21 cellular contexts compared by ENCODE assay signal in genomic region chr1:77133731-77134358, GRCh38.
"Had no signal": no experiment of that assay in that cellular context is flagged by ENCODE, and none has a peak within 500 bp of the region (broad histone marks: within the 10 kb centered on the region; RNA-seq: fewer than 3 reads in every experiment).

No MANE protein-coding gene starts in this region.

- DNase-seq: colonic mucosa; effector CD8-positive, alpha-beta T cell; endodermal cell; gastrocnemius medialis; head of caudate nucleus; kidney; left ventricle myocardium inferior; lower lobe of right lung; naive thymus-derived CD8-positive, alpha-beta T cell; nephron progenitor cell; nucleus accumbens; spleen; stimulated activated CD4-positive, alpha-beta T cell treated with anti-CD3 and anti-CD28 coated beads, Interleukin-4, amount 100 ng/mL, for 4 hours had no signal

- H3K9me3 ChIP-seq: colonic mucosa, gastrocnemius medialis, left ventricle myocardium inferior, lower lobe of right lung, prostate gland, spleen, suprapubic skin, vagina had no signal

- H3K79me2 ChIP-seq: hepatocyte had no signal

- H3K36me3 ChIP-seq: colonic mucosa, gastrocnemius medialis, left ventricle myocardium inferior, lower lobe of right lung, prostate gland, spleen, suprapubic skin, vagina had no signal

- H3K27ac ChIP-seq: colonic mucosa, epithelial cell of prostate, gastrocnemius medialis, hepatocyte, left ventricle myocardium inferior, lower lobe of right lung, prostate gland, skin epidermis, spleen, suprapubic skin, vagina had no signal

- H3K4me2 ChIP-seq: hepatocyte had no signal

- H3K4me1 ChIP-seq: colonic mucosa, gastrocnemius medialis, lower lobe of right lung, prostate gland, spleen, suprapubic skin, vagina had no signal

- ATAC-seq: esophagus mucosa; gastrocnemius medialis; lower lobe of right lung; naive thymus-derived CD8-positive, alpha-beta T cell; stimulated activated memory B cell treated with anti-CD40 and anti-IgM and Interleukin-4, amounts not matched to agents 10 μg/mL and 1 μg/mL and 100 μg/mL, for 72 hours had no signal

- H3K27me3 ChIP-seq: colonic mucosa, gastrocnemius medialis, hepatocyte, spleen, suprapubic skin, vagina had no signal

- H2AFZ ChIP-seq: hepatocyte had no signal

- H3K4me3 ChIP-seq: colonic mucosa, gastrocnemius medialis, hepatocyte, left ventricle myocardium inferior, lower lobe of right lung, prostate gland, skin epidermis, spleen, suprapubic skin, vagina had no signal
